ENCODE assay signal across 1 cellular context in genomic region chr2:152344561-152345195, GRCh38.
TF ChIP-seq lines count a peak whose summit lies in the region.

No MANE protein-coding gene starts in this region.

TF ChIP-seq in HepG2, 621 proteins besides CTCF, POLR2A, EP300 and RAD21 (continued from another document and continues in another):
- TF ChIP-seq REST (IDR thresholded peaks at IDR 0.05; ENCODE audit: borderline replicate concordance in 1 of 2, low read depth in 1 of 2, low read length in 2 of 2) (0 out of 4 replicates have a peak, but pooled peaks of 1 of the 2 experiments have one; percentile 44), IRF2 (CRISPR knock-in tag; IDR thresholded peaks at IDR 0.05) (peak; percentile 47; the same call in 1 of the 2 replicates), CENPX (CRISPR knock-in tag; IDR thresholded peaks at IDR 0.05) (no peak), HOXD1 (CRISPR knock-in tag; IDR thresholded peaks at IDR 0.05) (peak; percentile 83; the same call in 1 of the 2 replicates), NR2F6 (IDR thresholded peaks at IDR 0.05) (peak; percentile 81), NR2F6 (CRISPR knock-in tag; IDR thresholded peaks at IDR 0.05) (0 out of 2 replicates have a peak, but pooled peaks have one; percentile 25), MYC (CRISPR knock-in tag; IDR thresholded peaks at IDR 0.05; ENCODE audit: borderline replicate concordance) (no peak), ZUFSP (CRISPR knock-in tag; IDR thresholded peaks at IDR 0.05; ENCODE audit: borderline replicate concordance) (no peak), BCL3 (CRISPR knock-in tag; IDR thresholded peaks at IDR 0.05) (no peak), ARID5B (CRISPR knock-in tag; IDR thresholded peaks at IDR 0.05) (peak; percentile 97), KLF6 (CRISPR knock-in tag; IDR thresholded peaks at IDR 0.05) (0 out of 2 replicates have a peak, but pooled peaks have one; percentile 81), ZNF609 (CRISPR knock-in tag; IDR thresholded peaks at IDR 0.05; ENCODE audit: borderline replicate concordance) (peak; percentile 95), ZNF780A (CRISPR knock-in tag; IDR thresholded peaks at IDR 0.05) (no peak), NFKBIZ (CRISPR knock-in tag; IDR thresholded peaks at IDR 0.05) (peak; percentile 59; the same call in 1 of the 2 replicates), SKI (IDR thresholded peaks at IDR 0.05; ENCODE audit: partially characterized antibody) (peak; percentile 46), ZNF33A (CRISPR knock-in tag; IDR thresholded peaks at IDR 0.05; ENCODE audit: borderline replicate concordance) (peak; percentile 34; the same call in 1 of the 2 replicates), ZNF800 (CRISPR knock-in tag; IDR thresholded peaks at IDR 0.05) (0 out of 2 replicates have a peak, but pooled peaks have one; percentile 17), ARID3A (IDR thresholded peaks at IDR 0.05; ENCODE audit: low read depth, low read length) (peak; percentile 98), U2AF1 (optimal IDR thresholded peaks at IDR 0.05; ENCODE audit: low read depth, low read length) (no peak), ETV5 (CRISPR knock-in tag; IDR thresholded peaks at IDR 0.05; ENCODE audit: borderline replicate concordance) (peak; percentile 88; the same call in 1 of the 2 replicates), ZNF670 (CRISPR knock-in tag; IDR thresholded peaks at IDR 0.05; ENCODE audit: borderline replicate concordance) (peak; percentile 35; the same call in 1 of the 2 replicates), MXD3 (CRISPR knock-in tag; IDR thresholded peaks at IDR 0.05) (no peak), SMAD3 (CRISPR knock-in tag; IDR thresholded peaks at IDR 0.05) (peak; percentile 96), ZEB1 (IDR thresholded peaks at IDR 0.05; ENCODE audit: insufficient replicate concordance, low read depth) (peak; percentile 60), ATF4 (CRISPR knock-in tag; IDR thresholded peaks at IDR 0.05) (peak in 1 of 2 experiments; percentile 91; a peak in 2 of 4 replicates), POGZ (CRISPR knock-in tag; IDR thresholded peaks at IDR 0.05) (peak; percentile 67), SP5 (CRISPR knock-in tag; IDR thresholded peaks at IDR 0.05; ENCODE audit: borderline replicate concordance, low read depth) (0 out of 2 replicates have a peak, but pooled peaks have one; percentile 17), NR2F2 (IDR thresholded peaks at IDR 0.05; ENCODE audit: borderline replicate concordance, low read depth) (peak; percentile 88), ZNF260 (CRISPR knock-in tag; IDR thresholded peaks at IDR 0.05; ENCODE audit: borderline replicate concordance, low read depth) (no peak), HNRNPLL (IDR thresholded peaks at IDR 0.05; ENCODE audit: low read depth, low read length, poor library complexity, severe bottlenecking) (no peak), ERF (CRISPR knock-in tag; IDR thresholded peaks at IDR 0.05) (0 out of 2 replicates have a peak, but pooled peaks have one; percentile 18), ZNF652 (CRISPR knock-in tag; IDR thresholded peaks at IDR 0.05; ENCODE audit: borderline replicate concordance, low read depth) (peak; percentile 52; the same call in 1 of the 2 replicates)
